8 cellular contexts compared by ENCODE assay signal in the genomic region with DNA sequence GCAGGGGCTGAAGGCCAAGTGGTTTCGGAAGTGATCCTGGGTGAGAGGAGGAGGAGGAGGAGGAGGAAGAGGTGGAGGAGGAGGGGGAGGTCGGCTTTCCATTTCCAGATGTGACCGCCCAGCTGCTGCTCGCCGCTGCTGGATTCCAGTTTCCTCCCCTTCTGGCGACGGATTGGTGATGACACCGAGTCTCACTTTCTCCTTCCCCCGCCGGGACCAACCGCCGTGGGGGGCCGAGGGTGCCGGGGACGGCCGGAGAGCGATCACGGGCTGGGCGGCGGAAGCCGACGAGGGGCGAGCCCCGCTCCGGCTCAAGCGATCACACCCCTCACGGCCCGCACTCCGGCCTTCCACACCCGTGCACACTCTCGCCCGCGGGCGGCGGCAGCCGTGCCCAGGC.
DNase-seq lines count a peak whose midpoint lies in the region; ATAC-seq and TF ChIP-seq lines count a peak whose summit lies in the region.
"Not testable (repeated sequence)": the region's sequence is repeated elsewhere in the genome, so short reads cannot be mapped to it uniquely, and the experiment has no call there.

No MANE protein-coding gene starts in this region.

- peaks cover 14% of the 10 kb centered on the region for H3K4me1 ChIP-seq in KMS-11 (ENCODE audit: low read depth, poor library complexity, severe bottlenecking)
- H3K4me1 ChIP-seq in parathyroid adenoma: not testable (repeated sequence)

- not testable (repeated sequence) for H3K4me1 Mint-ChIP-seq in effector memory CD8-positive, alpha-beta T cell (ENCODE audit: low read depth in 2 of 2); stimulated activated naive CD8-positive, alpha-beta T cell treated with anti-CD3 and anti-CD28 coated beads, Interleukin-15, amount 100 ng/mL, for 72 hours

- H3K79me2 ChIP-seq in KMS-11 (ENCODE audit: insufficient read depth, low read depth); parathyroid adenoma: not testable (repeated sequence)

- H3K4me3 Mint-ChIP-seq in effector memory CD8-positive, alpha-beta T cell: peak overlapping the region; percentile 54 to 58
- H3K4me3 Mint-ChIP-seq in stimulated activated naive CD8-positive, alpha-beta T cell treated with anti-CD3 and anti-CD28 coated beads, Interleukin-15, amount 100 ng/mL, for 72 hours: peak overlapping the region; percentile 66 to 68

- not testable (repeated sequence) for H3K27me3 Mint-ChIP-seq in effector memory CD8-positive, alpha-beta T cell; stimulated activated naive CD8-positive, alpha-beta T cell treated with anti-CD3 and anti-CD28 coated beads, Interleukin-15, amount 100 ng/mL, for 72 hours

- H3K36me3 ChIP-seq in KMS-11 (ENCODE audit: insufficient read depth); parathyroid adenoma (ENCODE audit: control insufficient read depth, insufficient read depth, low read length): not testable (repeated sequence)

- peak overlapping the region; percentile 29; the same call in 1 of the 2 replicates for H3K4me2 ChIP-seq in KMS-11
- H3K4me2 ChIP-seq in parathyroid adenoma (ENCODE audit: low read length): peak overlapping the region; percentile 55

- TF ChIP-seq CTCF in KMS-11 (conservative IDR thresholded peaks at IDR 0.05; ENCODE audit: low read depth, low read length); parathyroid adenoma (IDR thresholded peaks at IDR 0.05): not testable (repeated sequence)

- H3K9me3 ChIP-seq in parathyroid adenoma (ENCODE audit: control insufficient read depth, low read length): not testable (repeated sequence)

- not testable (repeated sequence) for H3K9me3 Mint-ChIP-seq in effector memory CD8-positive, alpha-beta T cell; stimulated activated naive CD8-positive, alpha-beta T cell treated with anti-CD3 and anti-CD28 coated beads, Interleukin-15, amount 100 ng/mL, for 72 hours

- not testable (repeated sequence) for H3K36me3 Mint-ChIP-seq in effector memory CD8-positive, alpha-beta T cell (ENCODE audit: insufficient read depth)

- H3K27ac Mint-ChIP-seq in effector memory CD8-positive, alpha-beta T cell: peak overlapping the region in 1 of 2 donors; percentile 25
- peak overlapping the region; percentile 42 to 86 for H3K27ac Mint-ChIP-seq in stimulated activated naive CD8-positive, alpha-beta T cell treated with anti-CD3 and anti-CD28 coated beads, Interleukin-15, amount 100 ng/mL, for 72 hours

- not testable (repeated sequence) for H3K4me3 ChIP-seq in KMS-11 (IDR thresholded peaks at IDR 0.05; ENCODE audit: insufficient read depth, low read depth, low read length)
- H3K4me3 ChIP-seq in parathyroid adenoma (ENCODE audit: low read depth, low read length): peak overlapping the region; percentile 31

- H2AFZ ChIP-seq in KMS-11 (ENCODE audit: low read depth): peak overlapping the region; percentile 75
- not testable (repeated sequence) for H2AFZ ChIP-seq in parathyroid adenoma

- peak; percentile 54 for DNase-seq in D341Med (ENCODE audit: low spot score)
- peak; percentile 34 for DNase-seq in SW480 (ENCODE audit: low spot score)
- DNase-seq in activated effector memory CD4-positive, alpha-beta T cell treated with Interleukin-2 at 50 U/mL for 16 hours: peak; percentile 25
- peak; percentile 22 to 47 (median 28) for DNase-seq in effector memory CD8-positive, alpha-beta T cell
- peak; percentile 31 for DNase-seq in iPS-NIHi11 (ENCODE audit: low spot score)
- peak; percentile 64 to 76 for DNase-seq in stimulated activated naive CD8-positive, alpha-beta T cell treated with anti-CD3 and anti-CD28 coated beads, Interleukin-15, amount 100 ng/mL, for 72 hours

- not testable (repeated sequence) for H4K20me1 ChIP-seq in KMS-11 (ENCODE audit: insufficient read depth)

- H3K9ac ChIP-seq in KMS-11: peak overlapping the region; percentile 35; the same call in 1 of the 2 replicates
- not testable (repeated sequence) for H3K9ac ChIP-seq in parathyroid adenoma

- H3K27me3 ChIP-seq in KMS-11 (ENCODE audit: insufficient read depth, low read depth); parathyroid adenoma (ENCODE audit: control insufficient read depth, insufficient read depth, low read length): not testable (repeated sequence)

- H3K27ac ChIP-seq in KMS-11: not testable (repeated sequence)
- peak overlapping the region; percentile 32 for H3K27ac ChIP-seq in parathyroid adenoma

- ATAC-seq in effector memory CD8-positive, alpha-beta T cell (replicated peaks); stimulated activated naive CD8-positive, alpha-beta T cell treated with anti-CD3 and anti-CD28 coated beads, Interleukin-15, amount 100 ng/mL, for 72 hours: not testable (repeated sequence)
